ENCODE assay signal across 3 cellular contexts in the genomic region with DNA sequence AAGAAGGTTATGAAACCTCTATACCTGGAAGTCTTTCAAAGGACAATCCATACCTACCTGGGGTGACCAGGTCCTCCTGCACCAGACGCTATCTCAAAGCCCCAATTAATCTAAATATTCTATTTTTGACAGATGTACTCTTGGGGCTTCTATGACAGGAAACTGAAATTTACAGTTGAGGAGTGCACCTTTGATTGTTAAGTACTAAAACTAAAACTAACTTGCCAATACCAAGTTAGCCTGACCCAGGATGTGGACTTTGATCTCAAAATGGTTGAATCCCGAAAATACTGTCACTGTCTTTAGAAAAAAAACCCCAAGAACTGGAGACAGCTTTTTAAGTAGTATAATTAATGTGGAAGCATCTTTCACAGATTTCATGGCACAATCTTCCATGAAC.
"Had no signal": no experiment of that assay in that cellular context is flagged by ENCODE, and none has a peak within 500 bp of the region (broad histone marks: within the 10 kb centered on the region; RNA-seq: fewer than 3 reads in every experiment).

No MANE protein-coding gene starts in this region.

- DNase-seq: GDM1, GF-D8 had no signal

- ATAC-seq: GM12878 had no signal

- H3K4me3 ChIP-seq: GM12878 had no signal
